8 cellular contexts compared by ENCODE assay signal in genomic region chr22:45208993-45209838, GRCh38. TPM values are rescaled to one million over a fixed set of nuclear protein-coding genes. Genes with fewer than 3 reads are reported as not detected.
DNase-seq lines count a peak whose midpoint lies in the region; ATAC-seq and TF ChIP-seq lines count a peak whose summit lies in the region.

No MANE protein-coding gene starts in this region.

- H3K27ac Mint-ChIP-seq in glutamatergic neuron (ENCODE audit: unreplicated experiment) = peak overlapping the region; percentile 89

- H3K9me3 ChIP-seq in skeletal muscle satellite cell (replicated peaks; ENCODE audit: low read length) = no peaks in the 10 kb centered on the region

- no peaks in the 10 kb centered on the region for H3K27me3 ChIP-seq in skeletal muscle satellite cell (ENCODE audit: control insufficient read depth, insufficient read depth, low read length)

- DNase-seq in Daoy (ENCODE audit: low read depth) = peak; percentile 78
- DNase-seq in MV-4-11 (lab: John Stamatoyannopoulos, UW) = peak; percentile 40
- peak; percentile 8 for DNase-seq in activated T-helper 9 cell treated with anti-CD3 and anti-CD28 coated beads, Interleukin-2, amount 50 U/mL, for 16 hours (ENCODE audit: low read depth)
- peak; percentile 73 for DNase-seq in glutamatergic neuron
- DNase-seq in activated gamma-delta T cell (lab: John Stamatoyannopoulos, UW) = no peak

- H3K36me3 Mint-ChIP-seq in glutamatergic neuron (ENCODE audit: unreplicated experiment) = no peaks in the 10 kb centered on the region

- peaks cover 24% of the 10 kb centered on the region for H3K9me3 Mint-ChIP-seq in glutamatergic neuron (ENCODE audit: unreplicated experiment)

- H3K4me1 ChIP-seq in skeletal muscle satellite cell (ENCODE audit: control insufficient read depth, insufficient read depth, low read length) = peaks cover 46% of the 10 kb centered on the region

- peaks cover 10% of the 10 kb centered on the region for H3K27me3 Mint-ChIP-seq in glutamatergic neuron (ENCODE audit: unreplicated experiment)

- TF ChIP-seq CTCF in glutamatergic neuron (IDR thresholded peaks at IDR 0.05; ENCODE audit: partially characterized antibody, unreplicated experiment) = peak; percentile 93

- ATAC-seq in HG03095 (IDR thresholded peaks at IDR 0.05; ENCODE audit: unreplicated experiment) (no peak), HG03439 (IDR thresholded peaks at IDR 0.05; ENCODE audit: unreplicated experiment) (no peak)

- H3K36me3 ChIP-seq in skeletal muscle satellite cell (ENCODE audit: insufficient read depth, low read length) = peaks cover 12% of the 10 kb centered on the region

- H3K9ac ChIP-seq in skeletal muscle satellite cell (ENCODE audit: low read depth, low read length) = no peak overlapping the region

- H3K4me3 ChIP-seq in skeletal muscle satellite cell (ENCODE audit: low read length) = no peak overlapping the region

- H3K4me3 Mint-ChIP-seq in glutamatergic neuron (ENCODE audit: unreplicated experiment) = peak overlapping the region; percentile 46

- H3K4me2 ChIP-seq in skeletal muscle satellite cell (ENCODE audit: low read length) = peak overlapping the region; percentile 2

- peaks cover 39% of the 10 kb centered on the region for H3K4me1 Mint-ChIP-seq in glutamatergic neuron (ENCODE audit: low read depth, unreplicated experiment)

RNA-seq across cellular contexts. Expression of gene KIAA0930, which starts 31.5 kb away (rescaled TPM):
- total RNA-seq in Daoy (2014; rRNA removed; shearing (Covaris generic)) = 88.2 and 89.0 TPM in 2 replicates
- total RNA-seq in glutamatergic neuron (ENCODE audit: unreplicated experiment) = 170 TPM
- 29.7 and 36.2 TPM in 2 replicates for total RNA-seq in skeletal muscle satellite cell (2012; rRNA removed)

RNA-seq across cellular contexts. Expression of gene NUP50, which starts 45.5 kb away (rescaled TPM):
- total RNA-seq in Daoy (2014; rRNA removed; shearing (Covaris generic)) = 67.8 and 82.6 TPM in 2 replicates
- 79.0 TPM for total RNA-seq in glutamatergic neuron (ENCODE audit: unreplicated experiment)
- 44.3 and 64.1 TPM in 2 replicates for total RNA-seq in skeletal muscle satellite cell (2012; rRNA removed)
